ENCODE assay signal across 1 cellular context in the genomic region with DNA sequence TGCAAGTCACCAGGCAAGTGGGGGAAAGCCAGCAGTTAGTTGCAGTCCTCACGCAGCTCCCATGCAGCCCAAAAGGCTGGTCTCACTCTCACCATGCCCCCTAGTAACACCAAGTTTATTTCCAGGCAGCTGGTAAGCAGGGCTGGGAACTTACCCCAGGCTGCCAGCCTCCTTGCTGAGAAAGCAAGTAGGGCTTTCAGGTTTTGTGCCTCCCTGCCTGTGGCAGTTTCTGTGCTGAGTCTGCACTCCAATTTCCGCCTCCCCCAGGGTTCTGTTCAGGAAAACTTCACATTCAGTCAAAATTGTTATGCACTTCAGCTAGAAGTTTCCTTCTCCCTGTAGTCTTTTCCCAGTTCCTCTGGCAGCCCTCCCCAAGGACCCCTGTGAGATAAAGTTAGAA.
TF ChIP-seq lines count a peak whose summit lies in the region.

No MANE protein-coding gene starts in this region.

TF ChIP-seq in WTC11, 78 proteins besides CTCF, POLR2A, EP300 and RAD21 (continued from another document):
- TF ChIP-seq E2F5 (CRISPR knock-in tag; IDR thresholded peaks at IDR 0.05) (no peak), GRHL2 (CRISPR knock-in tag; IDR thresholded peaks at IDR 0.05; ENCODE audit: insufficient replicate concordance, severe bottlenecking) (no peak), KAT7 (CRISPR knock-in tag; IDR thresholded peaks at IDR 0.05; ENCODE audit: borderline replicate concordance) (no peak), ETV6 (CRISPR knock-in tag; IDR thresholded peaks at IDR 0.05) (no peak), ZNF396 (CRISPR knock-in tag; IDR thresholded peaks at IDR 0.05; ENCODE audit: borderline replicate concordance) (no peak), MYBL2 (CRISPR knock-in tag; IDR thresholded peaks at IDR 0.05) (no peak), MLX (CRISPR knock-in tag; IDR thresholded peaks at IDR 0.05) (no peak), JUN (CRISPR knock-in tag; IDR thresholded peaks at IDR 0.05) (no peak), ZNF671 (CRISPR knock-in tag; IDR thresholded peaks at IDR 0.05) (no peak), NFE2L1 (CRISPR knock-in tag; IDR thresholded peaks at IDR 0.05) (no peak), RORB (CRISPR knock-in tag; IDR thresholded peaks at IDR 0.05) (no peak)
- TF ChIP-seq, protein P1, sequence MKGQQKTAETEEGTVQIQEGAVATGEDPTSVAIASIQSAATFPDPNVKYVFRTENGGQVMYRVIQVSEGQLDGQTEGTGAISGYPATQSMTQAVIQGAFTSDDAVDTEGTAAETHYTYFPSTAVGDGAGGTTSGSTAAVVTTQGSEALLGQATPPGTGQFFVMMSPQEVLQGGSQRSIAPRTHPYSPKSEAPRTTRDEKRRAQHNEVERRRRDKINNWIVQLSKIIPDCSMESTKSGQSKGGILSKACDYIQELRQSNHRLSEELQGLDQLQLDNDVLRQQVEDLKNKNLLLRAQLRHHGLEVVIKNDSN (CRISPR knock-in tag; IDR thresholded peaks at IDR 0.05), result no peak
